In genomic region chr2:60567919-60568874, GRCh38 we compare ENCODE assay signal across 17 cellular contexts. TPM values are rescaled to one million over a fixed set of nuclear protein-coding genes. Genes with fewer than 3 reads are reported as not detected.
DNase-seq lines count a peak whose midpoint lies in the region; ATAC-seq and TF ChIP-seq lines count a peak whose summit lies in the region.
"Had no signal": no experiment of that assay in that cellular context is flagged by ENCODE, and none has a peak within 500 bp of the region (broad histone marks: within the 10 kb centered on the region; RNA-seq: fewer than 3 reads in every experiment).

No MANE protein-coding gene starts in this region.

- TF ChIP-seq CTCF in heart right ventricle (IDR thresholded peaks at IDR 0.05) (no peak), Panc1 (IDR thresholded peaks at IDR 0.05) (no peak), hepatocyte (IDR thresholded peaks at IDR 0.05; ENCODE audit: poor library complexity) (no peak)
- TF ChIP-seq CTCF in CD4-positive, alpha-beta T cell (IDR thresholded peaks at IDR 0.05), result no peak

- H3K4me3 ChIP-seq in heart right ventricle, result no peak overlapping the region
- H3K4me3 ChIP-seq in Panc1 (ENCODE audit: low read depth in 2 of 2, low read length in 2 of 2), result no peak overlapping the region
- no peak overlapping the region for H3K4me3 ChIP-seq in hepatocyte
- H3K4me3 ChIP-seq: BLaER1, right atrium auricular region had no signal

- H3K27ac Mint-ChIP-seq in CD4-positive, alpha-beta T cell, result no peak overlapping the region
- H3K27ac Mint-ChIP-seq: activated T-cell treated with anti-CD3 and anti-CD28 coated beads, Interleukin-2, amount 50 U/mL, for 24 hours; T-helper 17 cell had no signal

- peak overlapping the region; percentile 63 for H2AFZ ChIP-seq in hepatocyte

- H3K36me3 ChIP-seq in heart right ventricle (no peaks in the 10 kb centered on the region), Panc1 (ENCODE audit: control insufficient read depth, insufficient read depth, low read length) (no peaks in the 10 kb centered on the region), hepatocyte (replicated peaks; ENCODE audit: insufficient read depth, low read depth) (no peaks in the 10 kb centered on the region)
- H3K36me3 ChIP-seq: BLaER1, right atrium auricular region had no signal

- no peaks in the 10 kb centered on the region for H3K9me3 ChIP-seq in heart right ventricle
- no peaks in the 10 kb centered on the region for H3K9me3 ChIP-seq in Panc1 (ENCODE audit: control insufficient read depth, insufficient read depth, low read depth, low read length)
- no peaks in the 10 kb centered on the region for H3K9me3 ChIP-seq in hepatocyte (ENCODE audit: low read depth)
- H3K9me3 ChIP-seq in CD4-positive, alpha-beta T cell (ENCODE audit: control insufficient read depth, low read length), result no peaks in the 10 kb centered on the region
- H3K9me3 ChIP-seq: BLaER1, right atrium auricular region had no signal

- intact Hi-C loops in Right ventricle myocardium inferior (cut with DNase I) (loop anchor here (5.0 kb wide), 1 partner anchor 1806 kb away; no protein-coding TSS in a partner anchor), heart right ventricle (cut with DNase I) (loop anchor here in 4 of 10 donors (5.0 to 10.0 kb wide), 3 partner anchors 1263 to 1806 kb away; no protein-coding TSS in a partner anchor), Panc1 (cut with micrococcal nuclease; ENCODE audit: unreplicated experiment) (loop anchor here (10.0 kb wide), 1 partner anchor 107 kb away; no protein-coding TSS in a partner anchor)
- intact Hi-C loops in CD4-positive, alpha-beta T cell (cut with DNase I, micrococcal nuclease), result no loop called here

- CTCF ChIA-PET in Panc1 (lab: Charles Lee), result no interaction called here
- CTCF ChIA-PET in CD4-positive, alpha-beta T cell (lab: Charles Lee), result interaction anchor here (0.7 kb wide), 1 partner anchor 67 kb away, joined by 3 read pairs; no protein-coding TSS in a partner anchor

- H3K4me1 ChIP-seq in heart right ventricle (peaks cover 0 to 10% (median 4%) of the 10 kb centered on the region in 9 donors), Panc1 (ENCODE audit: control insufficient read depth, insufficient read depth, low read length) (peaks cover 8% of the 10 kb centered on the region; the same call in 1 of the 2 replicates), hepatocyte (ENCODE audit: insufficient read depth) (peaks cover 6% of the 10 kb centered on the region)

- BruUV-seq in Panc1 (replicated peaks; lab: Mats Ljungman, UMichigan), result no TSS peak

- H3K27ac ChIP-seq in heart right ventricle, result no peak overlapping the region
- no peak overlapping the region for H3K27ac ChIP-seq in Panc1 (ENCODE audit: low read length)
- H3K27ac ChIP-seq in hepatocyte, result no peak overlapping the region
- H3K27ac ChIP-seq in CD4-positive, alpha-beta T cell (ENCODE audit: low read depth, low read length), result no peak overlapping the region
- H3K27ac ChIP-seq: BLaER1, right atrium auricular region had no signal

- in situ Hi-C loops in Panc1 (cut with HindIII; ENCODE audit: low pct_unique_long_range_greater_than_20kb, low sequenced_read_pairs), result no loop called here

- no peaks in the 10 kb centered on the region for H3K9me2 ChIP-seq in hepatocyte (replicated peaks; ENCODE audit: insufficient read depth)

- POLR2A ChIA-PET in Panc1 (lab: Charles Lee), result no interaction called here
- POLR2A ChIA-PET in CD4-positive, alpha-beta T cell (lab: Charles Lee), result no interaction called here

- no peaks in the 10 kb centered on the region for H3K9me3 Mint-ChIP-seq in CD4-positive, alpha-beta T cell
- H3K9me3 Mint-ChIP-seq: activated T-cell treated with anti-CD3 and anti-CD28 coated beads, Interleukin-2, amount 50 U/mL, for 24 hours; naive B cell had no signal

- WGBS in heart right ventricle, 2 donors, result 28 to 34% methylated on average over 12 of the region's 12 CpGs
- 34% methylated on average over 12 of the region's 12 CpGs for WGBS in hepatocyte (ENCODE audit: low lambda C conversion rate, missing lambda C conversion rate)

- H3K4me1 Mint-ChIP-seq in CD4-positive, alpha-beta T cell (ENCODE audit: low read depth), result no peaks in the 10 kb centered on the region

- H3K27me3 Mint-ChIP-seq in CD4-positive, alpha-beta T cell, result peaks cover 28% of the 10 kb centered on the region

- ATAC-seq in Right ventricle myocardium inferior, result no peak
- no peak for ATAC-seq in heart right ventricle
- ATAC-seq in Panc1, result peak; percentile 38; the same call in 1 of the 2 replicates
- no peak for ATAC-seq in CD4-positive, alpha-beta T cell (ENCODE audit: poor library complexity)
- ATAC-seq: T-helper 17 cell had no signal

- no peaks in the 10 kb centered on the region for H3K79me2 ChIP-seq in hepatocyte

- H3K4me3 Mint-ChIP-seq in CD4-positive, alpha-beta T cell, result no peak overlapping the region
- H3K4me3 Mint-ChIP-seq: activated T-cell treated with anti-CD3 and anti-CD28 coated beads, Interleukin-2, amount 50 U/mL, for 24 hours; T-helper 17 cell had no signal

- peak overlapping the region; percentile 85 for H3K4me2 ChIP-seq in hepatocyte
- H3K4me2 ChIP-seq: BLaER1 had no signal

- H3K27me3 ChIP-seq in heart right ventricle (peaks cover 0 to 98% (median 93%) of the 10 kb centered on the region in 7 donors), Panc1 (ENCODE audit: control insufficient read depth, insufficient read depth, low read length) (peaks cover 62% of the 10 kb centered on the region), hepatocyte (peaks cover 61% of the 10 kb centered on the region)
- H3K27me3 ChIP-seq in CD4-positive, alpha-beta T cell (ENCODE audit: control insufficient read depth, insufficient read depth, low read length), result peaks cover 72% of the 10 kb centered on the region

- peak; percentile 46 for DNase-seq in Right ventricle myocardium inferior (ENCODE audit: missing footprints)
- no peak for DNase-seq in heart right ventricle
- no peak for DNase-seq in Panc1 (ENCODE audit: low read depth, low spot score)
- DNase-seq in hepatocyte (ENCODE audit: low spot score), result no peak
- no peak for DNase-seq in CD4-positive, alpha-beta T cell
- DNase-seq in HuH-7 (ENCODE audit: low spot score), result no peak
- DNase-seq in NCI-H128 (lab: John Stamatoyannopoulos, UW; ENCODE audit: unreplicated experiment), result no peak
- no peak for DNase-seq in Kasumi-1 (lab: John Stamatoyannopoulos, UW)
- DNase-seq: activated naive CD4-positive, alpha-beta T cell; activated T-cell treated with anti-CD3 and anti-CD28 coated beads, Interleukin-2, amount 50 U/mL, for 24 hours; naive B cell; NCI-H187; NCI-H510A; SHP77 treated with DMSO at 0.1 percent for 48 hours; T-helper 17 cell had no signal

- H3K36me3 Mint-ChIP-seq in CD4-positive, alpha-beta T cell (ENCODE audit: low read depth), result no peaks in the 10 kb centered on the region
- H3K36me3 Mint-ChIP-seq: naive B cell had no signal

- no peaks in the 10 kb centered on the region for H4K20me1 ChIP-seq in hepatocyte (ENCODE audit: insufficient read depth, poor library complexity, severe bottlenecking)

RNA-seq across cellular contexts. Expression of gene BCL11A, which starts 14.7 kb away (rescaled TPM):
- total RNA-seq in Right ventricle myocardium inferior (37.5 TPM), heart right ventricle (10 to 100 TPM; 19.5 to 38.5 (median 23.4) TPM), Panc1 (2021; ENCODE audit: unreplicated experiment) (0.33 TPM), hepatocyte (11.6 and 14.4 TPM in 2 replicates)
- polyA plus RNA-seq in heart right ventricle (10 to 100 TPM in 1 of 2 donors, 1 to 10 TPM in 1; 3.2 to 22.2 TPM), hepatocyte (18.4 and 22.6 TPM in 2 replicates)
- not detected for polyA plus RNA-seq in Panc1 (2012; ENCODE audit: insufficient read length)
- total RNA-seq in CD4-positive, alpha-beta T cell, result 1 to 10 TPM; 2.3 to 3.3 TPM

Comparison
In these comparisons a context has a peak if more than half of its experiments do, and no peak if none do; other contexts are left out.
1. intact Hi-C loops: an anchor here in Right ventricle myocardium inferior (5.0 kb wide) and Panc1 (10.0 kb wide); none called in CD4-positive, alpha-beta T cell.